8 cellular contexts compared by ENCODE assay signal in the genomic region with DNA sequence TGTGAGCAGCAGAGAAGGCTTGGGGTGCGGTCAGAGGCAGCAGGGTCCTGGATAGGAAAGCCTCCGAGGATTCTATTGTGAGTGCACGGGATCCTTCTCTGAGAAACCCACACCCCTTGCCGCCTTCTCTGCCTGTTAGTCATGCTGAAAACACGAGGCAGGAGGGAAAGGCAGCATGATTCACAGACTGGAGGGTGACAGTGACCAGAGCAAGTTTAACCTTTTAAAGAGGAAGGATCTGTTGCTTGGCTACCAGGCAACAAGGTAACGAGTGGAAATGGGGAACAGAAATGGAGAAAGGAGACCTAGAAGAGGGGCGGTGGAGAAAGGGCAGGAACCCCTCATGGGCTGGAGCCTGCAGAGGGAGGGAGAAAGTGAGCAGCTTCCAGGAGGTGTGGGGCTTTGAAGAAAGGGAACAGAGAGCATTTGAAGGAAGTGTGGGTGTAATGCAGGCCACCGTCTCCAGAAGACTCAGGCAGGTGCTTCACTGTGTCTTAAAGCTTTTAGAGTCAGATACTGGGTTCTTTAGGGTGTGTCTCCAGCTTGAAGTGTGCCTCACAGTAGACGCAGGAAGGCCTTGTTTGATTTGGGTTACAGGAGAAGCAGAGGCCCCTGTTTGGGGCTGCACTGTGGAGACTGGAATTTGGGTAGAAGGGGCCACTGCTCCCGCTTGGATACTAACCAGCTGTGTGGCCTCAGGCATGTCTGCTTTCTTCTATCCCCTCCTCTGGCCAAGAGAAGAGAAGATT. TPM values are rescaled to one million over a fixed set of nuclear protein-coding genes. Genes with fewer than 3 reads are reported as not detected.
DNase-seq lines count a peak whose midpoint lies in the region; ATAC-seq and TF ChIP-seq lines count a peak whose summit lies in the region.

No MANE protein-coding gene starts in this region.

- intact Hi-C loops in body of pancreas (cut with DNase I): no loop called here
- intact Hi-C loops in left colon (cut with DNase I, micrococcal nuclease): no loop called here

- peak; percentile 62 for DNase-seq in GM20000 (ENCODE audit: low spot score)
- DNase-seq in RPMI7951 (ENCODE audit: low read depth): peak; percentile 93
- DNase-seq in body of pancreas: peak in 1 of 4 donors; percentile 67
- DNase-seq in left colon: peak in 1 of 2 donors; percentile 46
- peak; percentile 22 to 33 for DNase-seq in stimulated activated CD8-positive, alpha-beta memory T cell treated with anti-CD3 and anti-CD28 coated beads, Interleukin-15, amount 100 ng/mL, for 48 hours (ENCODE audit: low read depth in 2 of 2)
- DNase-seq in RPMI8226: no peak
- no peak for DNase-seq in NCI-H1092 treated with DMSO at 0.1 percent for 48 hours (lab: John Stamatoyannopoulos, UW)

- H3K4me1 ChIP-seq in body of pancreas: no peaks in the 10 kb centered on the region

- TF ChIP-seq POLR2A in body of pancreas (IDR thresholded peaks at IDR 0.05): no peak

- H3K36me3 ChIP-seq in body of pancreas (replicated peaks in 1 of 2; ENCODE audit: insufficient read depth in 1 of 2, low read depth in 2 of 2): no peaks in the 10 kb centered on the region

- no peak overlapping the region for H3K27ac ChIP-seq in body of pancreas

- no peak overlapping the region for H3K4me3 ChIP-seq in body of pancreas

- H3K27me3 ChIP-seq in body of pancreas: no peaks in the 10 kb centered on the region

- no peaks in the 10 kb centered on the region for H3K9me3 ChIP-seq in body of pancreas

- TF ChIP-seq CTCF in GM20000 (IDR thresholded peaks at IDR 0.05; ENCODE audit: extremely low read depth, missing control alignments): no peak
- no peak for TF ChIP-seq CTCF in body of pancreas (IDR thresholded peaks at IDR 0.05)

- WGBS in body of pancreas, 2 donors: 65 to 75% methylated on average over 10 of the region's 10 CpGs

- peak; percentile 30 for ATAC-seq in body of pancreas
- peak; percentile 29 for ATAC-seq in left colon
- ATAC-seq in GM18909 (IDR thresholded peaks at IDR 0.05; ENCODE audit: poor library complexity, unreplicated experiment): no peak

RNA-seq across cellular contexts. Expression of a gene that starts 19.1 kb away (rescaled TPM):
- total RNA-seq in RPMI7951 (2014; rRNA removed; shearing (Covaris generic)): not detected in 2 replicates
- total RNA-seq in body of pancreas: not detected
- total RNA-seq in left colon: not detected

RNA-seq across cellular contexts. Expression of a gene that starts 37.4 kb away (rescaled TPM):
- total RNA-seq in RPMI7951 (2014; rRNA removed; shearing (Covaris generic)): not detected in 2 replicates
- 10 to 100 TPM; 14.8 to 28.0 TPM for total RNA-seq in body of pancreas
- 10 to 100 TPM in 1 of 2 donors, 1 to 10 TPM in 1; 6.6 to 19.7 TPM for total RNA-seq in left colon

Comparison
In these comparisons a context has a peak if more than half of its experiments do, and no peak if none do; other contexts are left out.
1. DNase-seq: peak in GM20000 (single experiment), RPMI7951 (single experiment) and stimulated activated CD8-positive, alpha-beta memory T cell treated with anti-CD3 and anti-CD28 coated beads, Interleukin-15, amount 100 ng/mL, for 48 hours (2 of 2); none in RPMI8226 (single experiment) and NCI-H1092 treated with DMSO at 0.1 percent for 48 hours (single experiment).